Comparison of ENCODE assay signal across 1 cellular context in genomic region chr19:48474084-48474592, GRCh38.
TF ChIP-seq lines count a peak whose summit lies in the region.

No MANE protein-coding gene starts in this region.

TF ChIP-seq in HEK293, 187 proteins besides CTCF, POLR2A, EP300 and RAD21 (continued from another document):
- no peak for TF ChIP-seq PRDM6 (tag by site-specific recombination; IDR thresholded peaks at IDR 0.05)
- TF ChIP-seq REST (tag by site-specific recombination; IDR thresholded peaks at IDR 0.05), result no peak
